Comparison of ENCODE assay signal across 15 cellular contexts in the genomic region with DNA sequence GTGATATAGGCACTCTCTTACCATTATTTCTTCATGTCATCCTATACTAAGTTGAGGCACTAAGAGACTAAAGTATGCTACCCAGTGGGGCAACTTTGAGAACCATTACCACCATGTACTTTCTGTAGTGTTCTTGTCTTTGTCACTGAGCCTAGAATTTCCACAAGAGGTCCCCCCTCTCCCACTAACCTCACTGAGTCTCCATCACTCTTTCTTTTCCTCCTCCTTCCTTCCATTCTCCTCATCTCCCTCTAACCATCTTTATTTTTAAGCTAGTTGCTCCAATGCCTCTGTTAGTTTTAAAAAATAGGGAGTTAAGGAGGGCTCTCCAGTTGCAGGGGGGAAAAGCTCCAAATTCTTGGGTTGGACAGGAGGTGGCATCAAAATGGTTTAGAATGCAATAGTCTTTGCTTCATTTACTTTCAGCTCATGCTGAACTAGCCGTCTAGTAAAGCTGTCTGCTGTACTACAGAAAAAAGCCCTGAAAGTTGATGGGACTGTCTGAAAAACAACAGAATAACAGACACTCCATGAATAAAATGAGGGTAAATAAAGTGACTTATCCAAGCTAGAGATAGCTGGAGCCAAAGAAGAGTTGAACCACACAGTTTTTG.
A peak's percentile ranks its signal among the peaks of the same experiment; 100 is the strongest.
DNase-seq lines count a peak whose midpoint lies in the region; ATAC-seq and TF ChIP-seq lines count a peak whose summit lies in the region.
"Had no signal": no experiment of that assay in that cellular context is flagged by ENCODE, and none has a peak within 500 bp of the region (broad histone marks: within the 10 kb centered on the region; RNA-seq: fewer than 3 reads in every experiment).

No MANE protein-coding gene starts in this region.

- no peaks in the 10 kb centered on the region for H3K36me3 Mint-ChIP-seq in CD4-positive, alpha-beta memory T cell
- H3K36me3 Mint-ChIP-seq: activated naive CD4-positive, alpha-beta T cell treated with anti-CD3 and anti-CD28 coated beads, Interleukin-2, amount 10 ng/mL, durations not matched to agents 7 days and 5 days; CD4-positive, CD25-positive, alpha-beta regulatory T cell; immature natural killer cell had no signal

- H3K4me3 Mint-ChIP-seq in CD4-positive, alpha-beta memory T cell, result no peak overlapping the region
- H3K4me3 Mint-ChIP-seq: activated naive CD4-positive, alpha-beta T cell treated with anti-CD3 and anti-CD28 coated beads, Interleukin-2, amount 10 ng/mL, durations not matched to agents 7 days and 5 days; CD4-positive, CD25-positive, alpha-beta regulatory T cell; immature natural killer cell had no signal

- H3K79me2 ChIP-seq in HCT116 (ENCODE audit: insufficient read depth, low read length), result no peaks in the 10 kb centered on the region

- TF ChIP-seq POLR2A in HCT116 (IDR thresholded peaks at IDR 0.05; ENCODE audit: borderline replicate concordance, extremely low read depth, insufficient read depth, insufficient read length) (no peak), adrenal gland (IDR thresholded peaks at IDR 0.05) (no peak)

- no peak overlapping the region for H3K4me2 ChIP-seq in HCT116 (ENCODE audit: low read length)

- H3K9me2 ChIP-seq in HCT116 (ENCODE audit: insufficient read depth), result no peaks in the 10 kb centered on the region

- no peak overlapping the region for H3K9ac ChIP-seq in HCT116 (ENCODE audit: low read length)

- intact Hi-C loops in HCT116 (cut with micrococcal nuclease), result loop anchor here (1.0 kb wide), 1 partner anchor 455 kb away; no protein-coding TSS in a partner anchor
- intact Hi-C loops in adrenal gland (cut with DNase I), result no loop called here
- intact Hi-C loops in left colon (cut with DNase I, micrococcal nuclease), result no loop called here
- intact Hi-C loops in CD4-positive, alpha-beta memory T cell (cut with micrococcal nuclease), result no loop called here

- no peaks in the 10 kb centered on the region for H4K20me1 ChIP-seq in HCT116 (ENCODE audit: insufficient read depth)

- peak; percentile 1; the same call in 1 of the 2 replicates for TF ChIP-seq CTCF in AG09319 (IDR thresholded peaks at IDR 0.05; ENCODE audit: low read depth, low read length)
- peak in 2 of 3 experiments; percentile 15 to 18; a peak in 1 of 6 replicates for TF ChIP-seq CTCF in HCT116 (IDR thresholded peaks at IDR 0.05 in 2 of 3, conservative IDR thresholded peaks at IDR 0.05 in 1 of 3; ENCODE audit: borderline replicate concordance in 1 of 3, insufficient read depth in 1 of 3, low read depth in 2 of 3, low read length in 2 of 3)
- TF ChIP-seq CTCF in adrenal gland (IDR thresholded peaks at IDR 0.05), result peak in 5 of 6 experiments; percentile 26 to 57 (median 49)

- TF ChIP-seq RAD21 in HCT116 (IDR thresholded peaks at IDR 0.05; ENCODE audit: low read depth), result peak; percentile 36; the same call in 1 of the 2 replicates

- POLR2A ChIA-PET in HCT116 (lab: Charles Lee), result no interaction called here
- POLR2A ChIA-PET in CD4-positive, alpha-beta memory T cell (lab: Charles Lee; ENCODE audit: partially characterized antibody), result no interaction called here

- WGBS in adrenal gland, 4 donors, result 32 to 46% (median 41%) methylated on average over 1 of the region's 1 CpG

- CTCF ChIA-PET in HCT116 (lab: Charles Lee), result interaction anchor here (0.6 to 1.7 kb wide), 3 partner anchors 266 to 467 kb away, joined by 3 to 11 read pairs (median 5); no protein-coding TSS in a partner anchor
- CTCF ChIA-PET in CD4-positive, alpha-beta memory T cell (lab: Charles Lee; ENCODE audit: partially characterized antibody), result no interaction called here

- RAD21 ChIA-PET in HCT116 (lab: Charles Lee; ENCODE audit: low non-redundant PET in 1 of 2, low total read pairs in 2 of 2, uncharacterized antibody in 2 of 2, unreplicated experiment in 2 of 2), result no interaction called here

- H3K4me1 ChIP-seq in HCT116 (ENCODE audit: control insufficient read depth in 1 of 2, insufficient read depth in 2 of 2, low read length in 2 of 2) (no peaks in the 10 kb centered on the region), adrenal gland (replicated peaks in 1 of 2) (no peaks in the 10 kb centered on the region)
- no peaks in the 10 kb centered on the region for H3K4me1 ChIP-seq in CD4-positive, alpha-beta memory T cell (ENCODE audit: insufficient read depth, low read length)
- H3K4me1 ChIP-seq: vagina had no signal

- no peaks in the 10 kb centered on the region for H3K27me3 Mint-ChIP-seq in CD4-positive, alpha-beta memory T cell
- H3K27me3 Mint-ChIP-seq: activated naive CD4-positive, alpha-beta T cell treated with anti-CD3 and anti-CD28 coated beads, Interleukin-2, amount 10 ng/mL, durations not matched to agents 7 days and 5 days had no signal

- H3K4me1 Mint-ChIP-seq in CD4-positive, alpha-beta memory T cell, result no peaks in the 10 kb centered on the region
- H3K4me1 Mint-ChIP-seq: activated naive CD4-positive, alpha-beta T cell treated with anti-CD3 and anti-CD28 coated beads, Interleukin-2, amount 10 ng/mL, durations not matched to agents 7 days and 5 days; CD4-positive, CD25-positive, alpha-beta regulatory T cell; immature natural killer cell had no signal

- H3K27me3 ChIP-seq in HCT116 (ENCODE audit: insufficient read depth, low read length), result no peaks in the 10 kb centered on the region; the same call in 1 of the 2 replicates
- no peaks in the 10 kb centered on the region for H3K27me3 ChIP-seq in adrenal gland
- no peaks in the 10 kb centered on the region for H3K27me3 ChIP-seq in CD4-positive, alpha-beta memory T cell (ENCODE audit: insufficient read depth, low read length)
- H3K27me3 ChIP-seq: vagina had no signal

- H2AFZ ChIP-seq in HCT116 (ENCODE audit: low read depth, low read length, poor library complexity, severe bottlenecking), result no peak overlapping the region

- no peaks in the 10 kb centered on the region for H3K9me3 ChIP-seq in HCT116 (ENCODE audit: control insufficient read depth in 1 of 2, insufficient read depth in 1 of 2, low read depth in 1 of 2, low read length in 2 of 2)
- no peaks in the 10 kb centered on the region for H3K9me3 ChIP-seq in adrenal gland (replicated peaks in 1 of 3)
- H3K9me3 ChIP-seq in CD4-positive, alpha-beta memory T cell (ENCODE audit: control insufficient read depth in 1 of 2, low read length in 2 of 2), result no peaks in the 10 kb centered on the region
- H3K9me3 ChIP-seq: vagina had no signal

- H3K4me3 ChIP-seq in HCT116 (replicated peaks in 1 of 2; ENCODE audit: low read depth in 1 of 2, low read length in 2 of 2) (no peak overlapping the region), adrenal gland (no peak overlapping the region)
- no peak overlapping the region for H3K4me3 ChIP-seq in CD4-positive, alpha-beta memory T cell (ENCODE audit: low read length in 2 of 2)
- H3K4me3 ChIP-seq: vagina had no signal

- no TSS peak for BruUV-seq in HCT116 (replicated peaks; lab: Mats Ljungman, UMichigan)

- H3K27ac ChIP-seq in HCT116 (ENCODE audit: low read depth, low read length), result no peak overlapping the region
- no peak overlapping the region for H3K27ac ChIP-seq in adrenal gland
- H3K27ac ChIP-seq in CD4-positive, alpha-beta memory T cell (ENCODE audit: low read depth, low read length), result no peak overlapping the region
- H3K27ac ChIP-seq: vagina had no signal

- H3K36me3 ChIP-seq in HCT116 (ENCODE audit: control insufficient read depth in 1 of 2, insufficient read depth in 2 of 2, low read length in 2 of 2) (no peaks in the 10 kb centered on the region), adrenal gland (replicated peaks in 1 of 2) (no peaks in the 10 kb centered on the region)
- H3K36me3 ChIP-seq in CD4-positive, alpha-beta memory T cell (ENCODE audit: insufficient read depth, low read length), result no peaks in the 10 kb centered on the region
- H3K36me3 ChIP-seq: vagina had no signal

- DNase-seq in AG09319 (ENCODE audit: extremely low read depth, low read depth) (no peak), HCT116 (ENCODE audit: low read depth, low spot score) (no peak), adrenal gland (no peak), left colon (no peak), A172 (ENCODE audit: low spot score) (no peak), CD1c-positive myeloid dendritic cell (ENCODE audit: extremely low spot score) (no peak), NAMALWA (ENCODE audit: low spot score) (no peak)
- DNase-seq in CD4-positive, alpha-beta memory T cell, result no peak
- DNase-seq: activated CD4-positive, CD25-positive, alpha-beta regulatory T cell treated with anti-CD3 and anti-CD28 coated beads, Interleukin-2, amount 50 U/mL, for 72 hours; activated naive CD4-positive, alpha-beta T cell treated with anti-CD3 and anti-CD28 coated beads, Interleukin-2, amount 10 ng/mL, durations not matched to agents 7 days and 5 days; CD4-positive, CD25-positive, alpha-beta regulatory T cell; immature natural killer cell; NCI-H1048; nucleus accumbens had no signal

- ATAC-seq in HCT116 (no peak), left colon (peak; percentile 57)

- H3K27ac Mint-ChIP-seq in CD4-positive, alpha-beta memory T cell, result no peak overlapping the region
- H3K27ac Mint-ChIP-seq: activated naive CD4-positive, alpha-beta T cell treated with anti-CD3 and anti-CD28 coated beads, Interleukin-2, amount 10 ng/mL, durations not matched to agents 7 days and 5 days; CD4-positive, CD25-positive, alpha-beta regulatory T cell; immature natural killer cell had no signal

- peaks cover 0 to 2% (median 0%) of the 10 kb centered on the region in 8 donors for H3K9me3 Mint-ChIP-seq in CD4-positive, alpha-beta memory T cell
- H3K9me3 Mint-ChIP-seq: activated naive CD4-positive, alpha-beta T cell treated with anti-CD3 and anti-CD28 coated beads, Interleukin-2, amount 10 ng/mL, durations not matched to agents 7 days and 5 days had no signal

TF ChIP-seq in HCT116, 20 proteins besides CTCF, POLR2A, EP300 and RAD21 (continues in another document):
- TF ChIP-seq ATF3 (IDR thresholded peaks at IDR 0.05) (no peak), SRF (IDR thresholded peaks at IDR 0.05; ENCODE audit: low read depth) (no peak), ELF1 (IDR thresholded peaks at IDR 0.05; ENCODE audit: borderline replicate concordance, low read depth) (no peak), YY1 (IDR thresholded peaks at IDR 0.05; ENCODE audit: extremely low read depth, insufficient replicate concordance, low read depth, low read length) (no peak)
